8 cellular contexts compared by ENCODE assay signal in the genomic region with DNA sequence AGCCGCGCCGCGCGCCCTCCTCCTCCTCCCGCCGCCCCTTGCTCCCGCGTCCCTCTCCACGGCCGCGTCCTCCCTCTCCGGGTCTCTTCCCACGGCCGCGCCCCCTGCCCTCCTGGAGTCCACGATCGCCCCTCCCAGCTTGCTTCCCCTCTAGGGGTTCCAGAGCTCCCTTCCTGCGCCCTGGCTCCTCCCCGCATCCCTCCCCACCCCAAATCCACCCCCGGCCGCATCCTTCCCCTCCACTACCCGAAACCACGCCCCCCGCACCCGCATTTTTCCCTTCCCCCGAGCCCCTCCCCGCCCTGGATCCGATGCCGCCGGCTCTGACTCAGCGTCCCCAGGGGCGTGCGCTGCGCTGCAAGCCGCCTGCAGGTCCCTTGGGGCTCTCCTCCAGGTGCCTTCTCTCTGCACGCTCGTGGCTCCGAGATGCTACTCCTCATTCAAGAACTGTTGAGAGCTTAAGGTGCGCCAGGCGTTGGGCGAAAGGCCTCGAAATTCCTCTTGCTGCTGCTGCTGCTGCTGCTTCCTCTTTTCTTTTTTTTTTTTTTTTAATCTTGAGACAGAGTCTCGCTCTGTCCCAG. TPM values are rescaled to one million over a fixed set of nuclear protein-coding genes. Genes with fewer than 3 reads are reported as not detected.
DNase-seq lines count a peak whose midpoint lies in the region; ATAC-seq and TF ChIP-seq lines count a peak whose summit lies in the region.

No MANE protein-coding gene starts in this region.

- TF ChIP-seq CTCF in CD8-positive, alpha-beta T cell (IDR thresholded peaks at IDR 0.05) = no peak
- no peak for TF ChIP-seq CTCF in body of pancreas (IDR thresholded peaks at IDR 0.05)

- H3K9me3 ChIP-seq in CD8-positive, alpha-beta T cell (ENCODE audit: low read length) = no peaks in the 10 kb centered on the region
- H3K9me3 ChIP-seq in body of pancreas = no peaks in the 10 kb centered on the region

- peaks cover 10% of the 10 kb centered on the region for H3K27me3 Mint-ChIP-seq in CD8-positive, alpha-beta T cell (ENCODE audit: low read depth)
- H3K27me3 Mint-ChIP-seq in immature natural killer cell (ENCODE audit: low read depth in 3 of 3) = peaks cover 1 to 7% (median 3%) of the 10 kb centered on the region in 3 donors

- H3K4me1 Mint-ChIP-seq in CD8-positive, alpha-beta T cell (ENCODE audit: low read depth) = peaks cover 4% of the 10 kb centered on the region
- H3K4me1 Mint-ChIP-seq in immature natural killer cell = peaks cover 0 to 4% of the 10 kb centered on the region in 2 donors

- no peak overlapping the region for H3K27ac Mint-ChIP-seq in CD8-positive, alpha-beta T cell
- no peak overlapping the region for H3K27ac Mint-ChIP-seq in immature natural killer cell

- no peaks in the 10 kb centered on the region for H3K36me3 Mint-ChIP-seq in CD8-positive, alpha-beta T cell
- no peaks in the 10 kb centered on the region for H3K36me3 Mint-ChIP-seq in immature natural killer cell

- in situ Hi-C loops in KBM-7 (cut with MboI; ENCODE audit: low pct_unique_long_range_greater_than_20kb, low sequenced_read_pairs) = no loop called here

- peak overlapping the region; percentile 74 for H3K4me3 Mint-ChIP-seq in CD8-positive, alpha-beta T cell
- peak overlapping the region in 3 of 5 donors; percentile 17 to 44 (median 40) for H3K4me3 Mint-ChIP-seq in immature natural killer cell

- no peak overlapping the region for H3K27ac ChIP-seq in CD8-positive, alpha-beta T cell (ENCODE audit: low read depth, low read length)
- no peak overlapping the region for H3K27ac ChIP-seq in body of pancreas

- no peaks in the 10 kb centered on the region for H3K36me3 ChIP-seq in CD8-positive, alpha-beta T cell (ENCODE audit: insufficient read depth, low read length)
- H3K36me3 ChIP-seq in body of pancreas (replicated peaks in 1 of 2; ENCODE audit: insufficient read depth in 1 of 2, low read depth in 2 of 2) = no peaks in the 10 kb centered on the region

- peak in 5 of 7 experiments; percentile 29 to 65 (median 55) for DNase-seq in CD8-positive, alpha-beta T cell
- DNase-seq in KBM-7 = peak; percentile 70
- peak; percentile 29 for DNase-seq in UCSD-AML1 (lab: John Stamatoyannopoulos, UW; ENCODE audit: unreplicated experiment)
- DNase-seq in body of pancreas = peak in 3 of 4 donors; percentile 15 to 31 (median 28)
- DNase-seq in immature natural killer cell = no peak
- DNase-seq in stimulated activated CD4-positive, alpha-beta T cell treated with anti-CD3 and anti-CD28 coated beads, Interleukin-2, amount 100 ng/mL, for 48 hours = peak; percentile 57 to 60

- H3K9me3 Mint-ChIP-seq in CD8-positive, alpha-beta T cell = no peaks in the 10 kb centered on the region
- H3K9me3 Mint-ChIP-seq in immature natural killer cell = peaks cover 0 to 2% (median 0%) of the 10 kb centered on the region in 6 donors

- H3K4me1 ChIP-seq in CD8-positive, alpha-beta T cell (ENCODE audit: insufficient read depth, low read length) = peaks cover 6% of the 10 kb centered on the region
- peaks cover 13% of the 10 kb centered on the region for H3K4me1 ChIP-seq in body of pancreas

- intact Hi-C loops in CD8-positive, alpha-beta T cell (cut with DNase I, micrococcal nuclease) = loop anchor here (10.0 kb wide), 2 partner anchors 615 to 1755 kb away; a partner anchor contains a TSS
- intact Hi-C loops in body of pancreas (cut with DNase I) = no loop called here

- H3K4me3 ChIP-seq in CD8-positive, alpha-beta T cell (ENCODE audit: low read depth, low read length) = no peak overlapping the region
- H3K4me3 ChIP-seq in body of pancreas = no peak overlapping the region

- ATAC-seq in CD8-positive, alpha-beta T cell = peak; percentile 89
- ATAC-seq in GM21367 (IDR thresholded peaks at IDR 0.05; ENCODE audit: unreplicated experiment) (peak; percentile 71), body of pancreas (no peak), HG02884 (IDR thresholded peaks at IDR 0.05; ENCODE audit: unreplicated experiment) (no peak)

- CTCF ChIA-PET in CD8-positive, alpha-beta T cell (lab: Charles Lee) = interaction anchor here (1.0 kb wide), 1 partner anchor 438 kb away, joined by 5 read pairs; no protein-coding TSS in a partner anchor

- 1 to 9% methylated on average over 17 to 36 of the region's 44 CpGs for WGBS in body of pancreas, 2 donors

- no peaks in the 10 kb centered on the region for H3K27me3 ChIP-seq in CD8-positive, alpha-beta T cell (ENCODE audit: insufficient read depth, low read length)
- H3K27me3 ChIP-seq in body of pancreas = peaks cover 0 to 6% of the 10 kb centered on the region in 2 donors

- TF ChIP-seq POLR2A in body of pancreas (IDR thresholded peaks at IDR 0.05) = no peak

- POLR2A ChIA-PET in CD8-positive, alpha-beta T cell (lab: Charles Lee) = no interaction called here

RNA-seq across cellular contexts. Expression of a gene that starts 0.3 kb away (rescaled TPM):
- total RNA-seq in CD8-positive, alpha-beta T cell = not detected
- under 1 TPM; 0.52 to 0.66 TPM for total RNA-seq in body of pancreas
- not detected for polyA plus RNA-seq in immature natural killer cell

RNA-seq across cellular contexts. Expression of a gene that starts 8.2 kb away (rescaled TPM):
- total RNA-seq in CD8-positive, alpha-beta T cell = 10 to 100 TPM; 39.8 to 43.0 TPM
- total RNA-seq in body of pancreas = 10 to 100 TPM; 21.1 to 25.2 TPM
- polyA plus RNA-seq in immature natural killer cell = 1 to 10 TPM; 1.6 to 6.0 (median 1.8) TPM

Comparison
In these comparisons a context has a peak if more than half of its experiments do, and no peak if none do; other contexts are left out.
1. ATAC-seq: peak in CD8-positive, alpha-beta T cell (single experiment) and GM21367 (single experiment); none in body of pancreas (single experiment) and HG02884 (single experiment).
2. DNase-seq: peak in CD8-positive, alpha-beta T cell (5 of 7), KBM-7 (single experiment), UCSD-AML1 (single experiment), body of pancreas (3 of 4) and stimulated activated CD4-positive, alpha-beta T cell treated with anti-CD3 and anti-CD28 coated beads, Interleukin-2, amount 100 ng/mL, for 48 hours (2 of 2); none in immature natural killer cell (0 of 3).